Comparison of ENCODE assay signal across 28 cellular contexts in the genomic region with DNA sequence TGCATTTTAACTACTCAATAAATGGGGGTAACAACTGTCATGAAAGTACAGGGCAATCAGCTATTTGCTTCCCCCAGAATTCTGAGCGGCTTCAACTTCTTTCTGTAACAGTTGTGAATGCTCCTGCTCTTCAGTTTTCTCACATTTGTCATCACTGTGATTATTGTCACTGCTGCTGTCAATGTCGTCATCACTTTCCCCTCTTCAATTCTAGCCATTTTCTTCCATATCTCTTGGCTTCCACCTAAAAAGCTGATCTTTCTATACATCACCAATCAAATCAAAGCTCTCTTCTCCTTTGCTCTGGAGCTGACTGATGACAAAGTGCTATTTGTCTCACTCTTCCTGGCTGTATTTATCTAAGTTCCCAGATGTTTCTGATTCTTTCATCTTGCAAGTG.
"Had no signal": no experiment of that assay in that cellular context is flagged by ENCODE, and none has a peak within 500 bp of the region (broad histone marks: within the 10 kb centered on the region; RNA-seq: fewer than 3 reads in every experiment).

No MANE protein-coding gene starts in this region.

- FAIRE-seq: urothelium cell line had no signal

- H3K4me1 Mint-ChIP-seq: stimulated activated effector memory CD8-positive, alpha-beta T cell treated with anti-CD3 and anti-CD28 coated beads, Interleukin-12 subunit alpha, Interleukin-12 subunit beta, amount 100 ng/mL, for 72 hours; stimulated activated memory B cell treated with anti-CD40 and anti-IgM and Interleukin-4, amounts not matched to agents 10 μg/mL and 1 μg/mL and 100 μg/mL, for 72 hours; stimulated activated naive B cell treated with anti-CD40 and anti-IgM and Interleukin-4, amounts not matched to agents 10 μg/mL and 1 μg/mL and 100 μg/mL, for 72 hours; stimulated activated naive CD8-positive, alpha-beta T cell treated with anti-CD3 and anti-CD28 coated beads, Interleukin-15, amount 100 ng/mL, for 72 hours had no signal

- ATAC-seq: stimulated activated effector memory CD8-positive, alpha-beta T cell treated with anti-CD3 and anti-CD28 coated beads, Interleukin-12 subunit alpha, Interleukin-12 subunit beta, amount 100 ng/mL, for 72 hours; stimulated activated memory B cell treated with anti-CD40 and anti-IgM and Interleukin-4, amounts not matched to agents 10 μg/mL and 1 μg/mL and 100 μg/mL, for 72 hours; stimulated activated naive B cell treated with anti-CD40 and anti-IgM and Interleukin-4, amounts not matched to agents 10 μg/mL and 1 μg/mL and 100 μg/mL, for 72 hours; stimulated activated naive CD8-positive, alpha-beta T cell treated with anti-CD3 and anti-CD28 coated beads, Interleukin-15, amount 100 ng/mL, for 72 hours; stimulated activated naive CD8-positive, alpha-beta T cell treated with anti-CD3 and anti-CD28 coated beads, Interleukin-15, Interleukin-2, amounts not matched to agents 100 U/mL and 50 U/mL, for 24 hours; upper lobe of right lung had no signal

- H3K4me3 Mint-ChIP-seq: stimulated activated effector memory CD8-positive, alpha-beta T cell treated with anti-CD3 and anti-CD28 coated beads, Interleukin-12 subunit alpha, Interleukin-12 subunit beta, amount 100 ng/mL, for 72 hours; stimulated activated memory B cell treated with anti-CD40 and anti-IgM and Interleukin-4, amounts not matched to agents 10 μg/mL and 1 μg/mL and 100 μg/mL, for 72 hours; stimulated activated naive B cell treated with anti-CD40 and anti-IgM and Interleukin-4, amounts not matched to agents 10 μg/mL and 1 μg/mL and 100 μg/mL, for 72 hours; stimulated activated naive CD8-positive, alpha-beta T cell treated with anti-CD3 and anti-CD28 coated beads, Interleukin-15, amount 100 ng/mL, for 72 hours; stimulated activated naive CD8-positive, alpha-beta T cell treated with anti-CD3 and anti-CD28 coated beads, Interleukin-15, Interleukin-2, amounts not matched to agents 100 ng/mL and 50 ng/mL, for 24 hours; type B pancreatic cell had no signal

- H3K27ac Mint-ChIP-seq: stimulated activated effector memory CD8-positive, alpha-beta T cell treated with anti-CD3 and anti-CD28 coated beads, Interleukin-12 subunit alpha, Interleukin-12 subunit beta, amount 100 ng/mL, for 72 hours; stimulated activated memory B cell treated with anti-CD40 and anti-IgM and Interleukin-4, amounts not matched to agents 10 μg/mL and 1 μg/mL and 100 μg/mL, for 72 hours; stimulated activated naive B cell treated with anti-CD40 and anti-IgM and Interleukin-4, amounts not matched to agents 10 μg/mL and 1 μg/mL and 100 μg/mL, for 72 hours; stimulated activated naive CD8-positive, alpha-beta T cell treated with anti-CD3 and anti-CD28 coated beads, Interleukin-15, amount 100 ng/mL, for 72 hours; stimulated activated naive CD8-positive, alpha-beta T cell treated with anti-CD3 and anti-CD28 coated beads, Interleukin-15, Interleukin-2, amounts not matched to agents 100 ng/mL and 50 ng/mL, for 24 hours; type B pancreatic cell had no signal

- H3K36me3 Mint-ChIP-seq: stimulated activated effector memory CD8-positive, alpha-beta T cell treated with anti-CD3 and anti-CD28 coated beads, Interleukin-12 subunit alpha, Interleukin-12 subunit beta, amount 100 ng/mL, for 72 hours; stimulated activated memory B cell treated with anti-CD40 and anti-IgM and Interleukin-4, amounts not matched to agents 10 μg/mL and 1 μg/mL and 100 μg/mL, for 72 hours; stimulated activated naive B cell treated with anti-CD40 and anti-IgM and Interleukin-4, amounts not matched to agents 10 μg/mL and 1 μg/mL and 100 μg/mL, for 72 hours; type B pancreatic cell had no signal

- H3K4me1 ChIP-seq: stomach, suprapubic skin, testis, thyroid gland, tibial artery, tibial nerve, transverse colon, upper lobe of left lung, upper lobe of right lung, uterus, vagina had no signal

- H3K9me3 ChIP-seq: stomach, suprapubic skin, testis, thoracic aorta, thyroid gland, tibial artery, tibial nerve, transverse colon, upper lobe of left lung, upper lobe of right lung, uterus, vagina had no signal

- DNase-seq: stimulated activated CD4-positive, alpha-beta T cell treated with anti-CD3 and anti-CD28 coated beads, Interleukin-2, amount 100 ng/mL, for 48 hours; stimulated activated CD4-positive, alpha-beta T cell treated with anti-CD3 and anti-CD28 coated beads, Interleukin-4, amount 100 ng/mL, for 1 hour; stimulated activated CD4-positive, alpha-beta T cell treated with anti-CD3 and anti-CD28 coated beads, Interleukin-4, amount 100 ng/mL, for 24 hours; stimulated activated CD4-positive, alpha-beta T cell treated with anti-CD3 and anti-CD28 coated beads, Interleukin-4, amount 100 ng/mL, for 4 hours; stimulated activated CD8-positive, alpha-beta memory T cell treated with anti-CD3 and anti-CD28 coated beads, Interleukin-4, amount 100 ng/mL, for 48 hours; stimulated activated naive B cell treated with anti-CD40 and anti-IgM and Interleukin-4, amounts not matched to agents 10 μg/mL and 1 μg/mL and 100 μg/mL, for 72 hours; stimulated activated naive CD4-positive, alpha-beta T cell; stimulated activated naive CD4-positive, alpha-beta T cell treated with Interleukin-2 at 50 U/mL for 16 hours; stimulated activated naive CD8-positive, alpha-beta T cell treated with anti-CD3 and anti-CD28 coated beads, Interleukin-15, amount 100 ng/mL, for 72 hours; stimulated activated naive CD8-positive, alpha-beta T cell treated with anti-CD3 and anti-CD28 coated beads, Interleukin-15, Interleukin-2, amounts not matched to agents 100 U/mL and 50 U/mL, for 24 hours; stomach; substantia nigra; testis; thyroid gland; tibial artery; transverse colon; upper lobe of left lung; upper lobe of right lung; uterus had no signal

- H3K4me3 ChIP-seq: stomach, suprapubic skin, testis, thoracic aorta, thyroid gland, tibial artery, tibial nerve, transverse colon, upper lobe of left lung, upper lobe of right lung, uterus, vagina had no signal

- H3K27ac ChIP-seq: stomach, suprapubic skin, testis, thoracic aorta, thyroid gland, tibial artery, tibial nerve, transverse colon, upper lobe of left lung, upper lobe of right lung, uterus, vagina had no signal

- H3K27me3 ChIP-seq: stomach, suprapubic skin, testis, thyroid gland, tibial artery, tibial nerve, transverse colon, upper lobe of left lung, upper lobe of right lung, uterus, vagina had no signal

- H3K9me3 Mint-ChIP-seq: stimulated activated effector memory CD8-positive, alpha-beta T cell treated with anti-CD3 and anti-CD28 coated beads, Interleukin-12 subunit alpha, Interleukin-12 subunit beta, amount 100 ng/mL, for 72 hours; stimulated activated memory B cell treated with anti-CD40 and anti-IgM and Interleukin-4, amounts not matched to agents 10 μg/mL and 1 μg/mL and 100 μg/mL, for 72 hours; stimulated activated naive CD8-positive, alpha-beta T cell treated with anti-CD3 and anti-CD28 coated beads, Interleukin-15, amount 100 ng/mL, for 72 hours; stimulated activated naive CD8-positive, alpha-beta T cell treated with anti-CD3 and anti-CD28 coated beads, Interleukin-15, Interleukin-2, amounts not matched to agents 100 ng/mL and 50 ng/mL, for 24 hours; type B pancreatic cell had no signal

- H3K36me3 ChIP-seq: stomach, suprapubic skin, thoracic aorta, thyroid gland, tibial artery, tibial nerve, transverse colon, upper lobe of left lung, upper lobe of right lung, uterus, vagina had no signal
